In the genomic region with DNA sequence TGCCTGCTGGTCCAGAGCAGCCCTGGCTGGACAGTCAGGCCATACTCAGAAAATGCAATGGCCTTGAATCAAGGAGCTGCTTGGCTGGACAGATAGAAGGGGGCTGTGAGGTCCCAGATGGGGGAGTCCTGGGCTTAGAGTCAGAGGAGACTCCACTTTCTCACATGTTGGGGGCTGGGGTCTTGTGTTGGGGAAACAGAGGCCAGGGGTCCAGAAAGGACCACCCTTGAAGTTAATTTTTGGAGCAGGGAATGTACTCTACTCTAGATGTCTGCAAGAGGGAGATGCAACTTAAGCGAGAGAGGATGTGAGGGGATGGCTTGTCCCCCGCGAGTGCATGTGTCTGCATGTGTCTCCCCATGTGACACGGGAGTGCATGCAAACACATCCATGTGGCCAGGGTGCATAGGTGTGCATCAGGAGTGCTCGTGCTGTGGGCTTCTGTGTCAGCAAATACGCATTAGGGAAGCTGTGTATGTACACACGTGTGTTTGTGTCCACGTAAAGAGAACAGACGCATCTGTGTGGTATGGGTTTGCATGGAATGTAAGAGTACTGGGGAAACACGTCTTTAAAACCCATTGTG, we compare ENCODE assay signal across 26 cellular contexts.
"Had no signal": no experiment of that assay in that cellular context is flagged by ENCODE, and none has a peak within 500 bp of the region (broad histone marks: within the 10 kb centered on the region; RNA-seq: fewer than 3 reads in every experiment).

No MANE protein-coding gene starts in this region.

- H3K9me3 ChIP-seq: esophagus muscularis mucosa, gastroesophageal sphincter, heart left ventricle, lower lobe of right lung, prostate gland, suprapubic skin, transverse colon had no signal

- H3K4me1 ChIP-seq: esophagus muscularis mucosa, foreskin keratinocyte, gastroesophageal sphincter, heart left ventricle, lower lobe of right lung, prostate gland, transverse colon had no signal

- ATAC-seq: foreskin keratinocyte; gastroesophageal sphincter; heart left ventricle; left colon; left ventricle myocardium superior; lower lobe of right lung; natural killer cell; right cardiac atrium; stimulated activated naive CD8-positive, alpha-beta T cell treated with anti-CD3 and anti-CD28 coated beads, Interleukin-15, amount 100 ng/mL, for 72 hours had no signal

- DNase-seq: dermis blood vessel endothelial cell; effector memory CD4-positive, alpha-beta T cell; foreskin keratinocyte; heart left ventricle; hippocampal formation; kidney glomerular epithelial cell; left colon; left ventricle myocardium superior; lower lobe of right lung; natural killer cell; right cardiac atrium; stimulated activated CD4-positive, alpha-beta T cell treated with anti-CD3 and anti-CD28 coated beads, Interleukin-12 subunit alpha, Interleukin-12 subunit beta, amount 100 ng/mL, for 4 hours; stimulated activated CD4-positive, alpha-beta T cell treated with anti-CD3 and anti-CD28 coated beads, Interleukin-1b, Interleukin-23, amount 100 ng/mL, for 48 hours; stimulated activated CD4-positive, alpha-beta T cell treated with anti-CD3 and anti-CD28 coated beads, Interleukin-4, amount 100 ng/mL, for 1 hour; stimulated activated CD8-positive, alpha-beta memory T cell treated with anti-CD3 and anti-CD28 coated beads, Interleukin-4, amount 100 ng/mL, for 48 hours; stimulated activated naive CD4-positive, alpha-beta T cell; stimulated activated naive CD8-positive, alpha-beta T cell treated with anti-CD3 and anti-CD28 coated beads, Interleukin-15, amount 100 ng/mL, for 72 hours; transverse colon had no signal

- H3K9me3 Mint-ChIP-seq: natural killer cell; stimulated activated naive CD8-positive, alpha-beta T cell treated with anti-CD3 and anti-CD28 coated beads, Interleukin-15, amount 100 ng/mL, for 72 hours had no signal

- H3K36me3 Mint-ChIP-seq: natural killer cell had no signal

- H3K4me1 Mint-ChIP-seq: natural killer cell; stimulated activated naive CD8-positive, alpha-beta T cell treated with anti-CD3 and anti-CD28 coated beads, Interleukin-15, amount 100 ng/mL, for 72 hours had no signal

- H3K27me3 ChIP-seq: esophagus muscularis mucosa, foreskin keratinocyte, gastroesophageal sphincter, heart left ventricle, transverse colon had no signal

- FAIRE-seq: endothelial cell of umbilical vein, islet of Langerhans had no signal

- H3K27ac ChIP-seq: coronary artery, esophagus muscularis mucosa, foreskin keratinocyte, gastroesophageal sphincter, heart left ventricle, lower lobe of right lung, prostate gland, suprapubic skin, transverse colon had no signal

- H3K4me3 Mint-ChIP-seq: natural killer cell; stimulated activated naive CD8-positive, alpha-beta T cell treated with anti-CD3 and anti-CD28 coated beads, Interleukin-15, amount 100 ng/mL, for 72 hours had no signal

- H3K27ac Mint-ChIP-seq: natural killer cell; stimulated activated naive CD8-positive, alpha-beta T cell treated with anti-CD3 and anti-CD28 coated beads, Interleukin-15, amount 100 ng/mL, for 72 hours had no signal

- H3K36me3 ChIP-seq: esophagus muscularis mucosa, gastroesophageal sphincter, heart left ventricle, lower lobe of right lung, prostate gland, suprapubic skin, transverse colon had no signal

- H3K4me3 ChIP-seq: coronary artery, esophagus muscularis mucosa, gastroesophageal sphincter, heart left ventricle, lower lobe of right lung, prostate gland, skin epidermis, suprapubic skin, transverse colon had no signal
